Comparison of ENCODE assay signal across 1 cellular context in the genomic region with DNA sequence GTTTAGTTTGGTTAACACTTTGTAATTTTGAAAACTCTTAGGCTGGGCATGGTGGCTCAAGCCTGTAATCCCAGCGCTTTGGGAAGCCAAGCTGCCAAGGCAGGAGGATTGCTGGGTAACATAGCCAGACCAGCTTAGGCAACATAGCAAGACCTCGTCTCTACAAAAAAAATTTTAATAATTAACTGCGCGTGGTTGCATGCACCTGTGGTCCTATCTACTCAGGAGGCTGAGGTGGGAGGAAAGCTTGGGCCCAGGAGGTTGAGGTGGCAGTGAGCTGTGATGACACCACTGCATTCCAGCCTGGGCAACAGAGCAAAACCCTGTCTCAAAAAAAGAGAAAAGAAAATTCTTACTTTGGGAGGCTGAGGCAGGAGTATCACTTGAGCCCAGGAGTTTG.
TF ChIP-seq lines count a peak whose summit lies in the region.

No MANE protein-coding gene starts in this region.

TF ChIP-seq in GM23338, 12 proteins besides CTCF, POLR2A, EP300 and RAD21 (continued from another document):
- TF ChIP-seq, protein P1, sequence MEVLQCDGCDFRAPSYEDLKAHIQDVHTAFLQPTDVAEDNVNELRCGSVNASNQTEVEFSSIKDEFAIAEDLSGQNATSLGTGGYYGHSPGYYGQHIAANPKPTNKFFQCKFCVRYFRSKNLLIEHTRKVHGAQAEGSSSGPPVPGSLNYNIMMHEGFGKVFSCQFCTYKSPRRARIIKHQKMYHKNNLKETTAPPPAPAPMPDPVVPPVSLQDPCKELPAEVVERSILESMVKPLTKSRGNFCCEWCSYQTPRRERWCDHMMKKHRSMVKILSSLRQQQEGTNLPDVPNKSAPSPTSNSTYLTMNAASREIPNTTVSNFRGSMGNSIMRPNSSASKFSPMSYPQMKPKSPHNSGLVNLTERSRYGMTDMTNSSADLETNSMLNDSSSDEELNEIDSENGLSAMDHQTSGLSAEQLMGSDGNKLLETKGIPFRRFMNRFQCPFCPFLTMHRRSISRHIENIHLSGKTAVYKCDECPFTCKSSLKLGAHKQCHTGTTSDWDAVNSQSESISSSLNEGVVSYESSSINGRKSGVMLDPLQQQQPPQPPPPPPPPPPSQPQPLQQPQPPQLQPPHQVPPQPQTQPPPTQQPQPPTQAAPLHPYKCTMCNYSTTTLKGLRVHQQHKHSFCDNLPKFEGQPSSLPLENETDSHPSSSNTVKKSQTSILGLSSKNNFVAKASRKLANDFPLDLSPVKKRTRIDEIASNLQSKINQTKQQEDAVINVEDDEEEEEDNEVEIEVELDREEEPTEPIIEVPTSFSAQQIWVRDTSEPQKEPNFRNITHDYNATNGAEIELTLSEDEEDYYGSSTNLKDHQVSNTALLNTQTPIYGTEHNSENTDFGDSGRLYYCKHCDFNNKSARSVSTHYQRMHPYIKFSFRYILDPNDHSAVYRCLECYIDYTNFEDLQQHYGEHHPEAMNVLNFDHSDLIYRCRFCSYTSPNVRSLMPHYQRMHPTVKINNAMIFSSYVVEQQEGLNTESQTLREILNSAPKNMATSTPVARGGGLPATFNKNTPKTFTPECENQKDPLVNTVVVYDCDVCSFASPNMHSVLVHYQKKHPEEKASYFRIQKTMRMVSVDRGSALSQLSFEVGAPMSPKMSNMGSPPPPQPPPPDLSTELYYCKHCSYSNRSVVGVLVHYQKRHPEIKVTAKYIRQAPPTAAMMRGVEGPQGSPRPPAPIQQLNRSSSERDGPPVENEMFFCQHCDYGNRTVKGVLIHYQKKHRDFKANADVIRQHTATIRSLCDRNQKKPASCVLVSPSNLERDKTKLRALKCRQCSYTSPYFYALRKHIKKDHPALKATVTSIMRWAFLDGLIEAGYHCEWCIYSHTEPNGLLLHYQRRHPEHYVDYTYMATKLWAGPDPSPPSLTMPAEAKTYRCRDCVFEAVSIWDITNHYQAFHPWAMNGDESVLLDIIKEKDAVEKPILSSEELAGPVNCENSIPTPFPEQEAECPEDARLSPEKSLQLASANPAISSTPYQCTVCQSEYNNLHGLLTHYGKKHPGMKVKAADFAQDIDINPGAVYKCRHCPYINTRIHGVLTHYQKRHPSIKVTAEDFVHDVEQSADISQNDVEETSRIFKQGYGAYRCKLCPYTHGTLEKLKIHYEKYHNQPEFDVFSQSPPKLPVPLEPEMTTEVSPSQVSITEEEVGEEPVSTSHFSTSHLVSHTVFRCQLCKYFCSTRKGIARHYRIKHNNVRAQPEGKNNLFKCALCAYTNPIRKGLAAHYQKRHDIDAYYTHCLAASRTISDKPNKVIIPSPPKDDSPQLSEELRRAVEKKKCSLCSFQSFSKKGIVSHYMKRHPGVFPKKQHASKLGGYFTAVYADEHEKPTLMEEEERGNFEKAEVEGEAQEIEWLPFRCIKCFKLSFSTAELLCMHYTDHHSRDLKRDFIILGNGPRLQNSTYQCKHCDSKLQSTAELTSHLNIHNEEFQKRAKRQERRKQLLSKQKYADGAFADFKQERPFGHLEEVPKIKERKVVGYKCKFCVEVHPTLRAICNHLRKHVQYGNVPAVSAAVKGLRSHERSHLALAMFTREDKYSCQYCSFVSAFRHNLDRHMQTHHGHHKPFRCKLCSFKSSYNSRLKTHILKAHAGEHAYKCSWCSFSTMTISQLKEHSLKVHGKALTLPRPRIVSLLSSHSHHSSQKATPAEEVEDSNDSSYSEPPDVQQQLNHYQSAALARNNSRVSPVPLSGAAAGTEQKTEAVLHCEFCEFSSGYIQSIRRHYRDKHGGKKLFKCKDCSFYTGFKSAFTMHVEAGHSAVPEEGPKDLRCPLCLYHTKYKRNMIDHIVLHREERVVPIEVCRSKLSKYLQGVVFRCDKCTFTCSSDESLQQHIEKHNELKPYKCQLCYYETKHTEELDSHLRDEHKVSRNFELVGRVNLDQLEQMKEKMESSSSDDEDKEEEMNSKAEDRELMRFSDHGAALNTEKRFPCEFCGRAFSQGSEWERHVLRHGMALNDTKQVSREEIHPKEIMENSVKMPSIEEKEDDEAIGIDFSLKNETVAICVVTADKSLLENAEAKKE (CRISPR knock-in tag; IDR thresholded peaks at IDR 0.05), result no peak
- TF ChIP-seq, protein P2, sequence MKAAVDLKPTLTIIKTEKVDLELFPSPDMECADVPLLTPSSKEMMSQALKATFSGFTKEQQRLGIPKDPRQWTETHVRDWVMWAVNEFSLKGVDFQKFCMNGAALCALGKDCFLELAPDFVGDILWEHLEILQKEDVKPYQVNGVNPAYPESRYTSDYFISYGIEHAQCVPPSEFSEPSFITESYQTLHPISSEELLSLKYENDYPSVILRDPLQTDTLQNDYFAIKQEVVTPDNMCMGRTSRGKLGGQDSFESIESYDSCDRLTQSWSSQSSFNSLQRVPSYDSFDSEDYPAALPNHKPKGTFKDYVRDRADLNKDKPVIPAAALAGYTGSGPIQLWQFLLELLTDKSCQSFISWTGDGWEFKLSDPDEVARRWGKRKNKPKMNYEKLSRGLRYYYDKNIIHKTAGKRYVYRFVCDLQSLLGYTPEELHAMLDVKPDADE (IDR thresholded peaks at IDR 0.05), result no peak
- TF ChIP-seq EZH2phosphoT487 (IDR thresholded peaks at IDR 0.05; ENCODE audit: unreplicated experiment), result no peak
- TF ChIP-seq, protein P3, sequence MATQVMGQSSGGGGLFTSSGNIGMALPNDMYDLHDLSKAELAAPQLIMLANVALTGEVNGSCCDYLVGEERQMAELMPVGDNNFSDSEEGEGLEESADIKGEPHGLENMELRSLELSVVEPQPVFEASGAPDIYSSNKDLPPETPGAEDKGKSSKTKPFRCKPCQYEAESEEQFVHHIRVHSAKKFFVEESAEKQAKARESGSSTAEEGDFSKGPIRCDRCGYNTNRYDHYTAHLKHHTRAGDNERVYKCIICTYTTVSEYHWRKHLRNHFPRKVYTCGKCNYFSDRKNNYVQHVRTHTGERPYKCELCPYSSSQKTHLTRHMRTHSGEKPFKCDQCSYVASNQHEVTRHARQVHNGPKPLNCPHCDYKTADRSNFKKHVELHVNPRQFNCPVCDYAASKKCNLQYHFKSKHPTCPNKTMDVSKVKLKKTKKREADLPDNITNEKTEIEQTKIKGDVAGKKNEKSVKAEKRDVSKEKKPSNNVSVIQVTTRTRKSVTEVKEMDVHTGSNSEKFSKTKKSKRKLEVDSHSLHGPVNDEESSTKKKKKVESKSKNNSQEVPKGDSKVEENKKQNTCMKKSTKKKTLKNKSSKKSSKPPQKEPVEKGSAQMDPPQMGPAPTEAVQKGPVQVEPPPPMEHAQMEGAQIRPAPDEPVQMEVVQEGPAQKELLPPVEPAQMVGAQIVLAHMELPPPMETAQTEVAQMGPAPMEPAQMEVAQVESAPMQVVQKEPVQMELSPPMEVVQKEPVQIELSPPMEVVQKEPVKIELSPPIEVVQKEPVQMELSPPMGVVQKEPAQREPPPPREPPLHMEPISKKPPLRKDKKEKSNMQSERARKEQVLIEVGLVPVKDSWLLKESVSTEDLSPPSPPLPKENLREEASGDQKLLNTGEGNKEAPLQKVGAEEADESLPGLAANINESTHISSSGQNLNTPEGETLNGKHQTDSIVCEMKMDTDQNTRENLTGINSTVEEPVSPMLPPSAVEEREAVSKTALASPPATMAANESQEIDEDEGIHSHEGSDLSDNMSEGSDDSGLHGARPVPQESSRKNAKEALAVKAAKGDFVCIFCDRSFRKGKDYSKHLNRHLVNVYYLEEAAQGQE (IDR thresholded peaks at IDR 0.05; ENCODE audit: unreplicated experiment), result no peak
- no peak for TF ChIP-seq STAT1 (IDR thresholded peaks at IDR 0.05; ENCODE audit: unreplicated experiment)
- no peak for TF ChIP-seq CREB1 (CRISPR knock-in tag; IDR thresholded peaks at IDR 0.05; ENCODE audit: low read depth)
TF ChIP-seq in GM23338: peak in this region for 0.
